In genomic region chr14:68420354-68420753, GRCh38 we compare ENCODE assay signal across 29 cellular contexts.
"Had no signal": no experiment of that assay in that cellular context is flagged by ENCODE, and none has a peak within 500 bp of the region (broad histone marks: within the 10 kb centered on the region; RNA-seq: fewer than 3 reads in every experiment).

No MANE protein-coding gene starts in this region.

- H3K27ac ChIP-seq: left lung, lower lobe of right lung, neural progenitor cell, neutrophil, right atrium auricular region, right lobe of liver, testis, tibial artery, upper lobe of right lung had no signal

- H3K4me1 ChIP-seq: lower lobe of right lung, right atrium auricular region, right lobe of liver had no signal

- H3K4me3 Mint-ChIP-seq: naive thymus-derived CD8-positive, alpha-beta T cell; nephron progenitor cell; neural progenitor cell; stimulated activated memory B cell treated with anti-CD40 and anti-IgM and Interleukin-4, amounts not matched to agents 10 μg/mL and 1 μg/mL and 100 μg/mL, for 72 hours; stimulated activated naive CD8-positive, alpha-beta T cell treated with anti-CD3 and anti-CD28 coated beads, Interleukin-15, amount 100 ng/mL, for 72 hours had no signal

- DNase-seq: hippocampal formation; kidney; left colon; left lung; lower lobe of right lung; mammary epithelial cell; mesenchymal stem cell; midbrain; naive thymus-derived CD8-positive, alpha-beta T cell; nephron progenitor cell; occipital lobe; right lobe of liver; stimulated activated CD4-positive, alpha-beta T cell treated with anti-CD3 and anti-CD28 coated beads, Interleukin-1b, Interleukin-23, amount 100 ng/mL, for 48 hours; stimulated activated CD4-positive, alpha-beta T cell treated with anti-CD3 and anti-CD28 coated beads, Interleukin-2, amount 100 ng/mL, for 48 hours; stimulated activated CD4-positive, alpha-beta T cell treated with anti-CD3 and anti-CD28 coated beads, Interleukin-4, amount 100 ng/mL, for 4 hours; stimulated activated CD8-positive, alpha-beta memory T cell treated with anti-CD3 and anti-CD28 coated beads, Interleukin-4, amount 100 ng/mL, for 48 hours; stimulated activated naive CD4-positive, alpha-beta T cell treated with Interleukin-2 at 50 U/mL for 16 hours; stimulated activated naive CD8-positive, alpha-beta T cell treated with anti-CD3 and anti-CD28 coated beads, Interleukin-15, amount 100 ng/mL, for 72 hours; substantia nigra; testis; tibial artery; trophoblast cell; upper lobe of right lung had no signal

- H3K36me3 ChIP-seq: left lung, lower lobe of right lung, neural progenitor cell, neutrophil, right atrium auricular region, right lobe of liver, tibial artery, upper lobe of right lung had no signal

- H3K9ac ChIP-seq: neural progenitor cell had no signal

- H3K27me3 ChIP-seq: left lung, neural progenitor cell, neutrophil, right atrium auricular region, right lobe of liver, testis, tibial artery, upper lobe of right lung had no signal

- H3K9me3 Mint-ChIP-seq: naive thymus-derived CD8-positive, alpha-beta T cell; stimulated activated memory B cell treated with anti-CD40 and anti-IgM and Interleukin-4, amounts not matched to agents 10 μg/mL and 1 μg/mL and 100 μg/mL, for 72 hours; stimulated activated naive CD8-positive, alpha-beta T cell treated with anti-CD3 and anti-CD28 coated beads, Interleukin-15, amount 100 ng/mL, for 72 hours had no signal

- FAIRE-seq: kidney had no signal

- H3K4me3 ChIP-seq: left lung, lower lobe of right lung, neural progenitor cell, right atrium auricular region, right lobe of liver, smooth muscle cell, testis, tibial artery, upper lobe of right lung had no signal

- ATAC-seq: left colon; left lung; lower lobe of right lung; naive thymus-derived CD8-positive, alpha-beta T cell; right lobe of liver; stimulated activated memory B cell treated with anti-CD40 and anti-IgM and Interleukin-4, amounts not matched to agents 10 μg/mL and 1 μg/mL and 100 μg/mL, for 72 hours; stimulated activated naive CD8-positive, alpha-beta T cell treated with anti-CD3 and anti-CD28 coated beads, Interleukin-15, amount 100 ng/mL, for 72 hours; upper lobe of right lung had no signal

- H3K9me3 ChIP-seq: left lung, lower lobe of right lung, neutrophil, right atrium auricular region, right lobe of liver, testis, tibial artery, upper lobe of right lung had no signal

- H3K4me2 ChIP-seq: smooth muscle cell had no signal

- H2AFZ ChIP-seq: neural progenitor cell had no signal

- H3K27ac Mint-ChIP-seq: nephron progenitor cell; neural progenitor cell; progenitor cell of endocrine pancreas; stimulated activated naive CD8-positive, alpha-beta T cell treated with anti-CD3 and anti-CD28 coated beads, Interleukin-15, amount 100 ng/mL, for 72 hours had no signal

- H3K27me3 Mint-ChIP-seq: naive thymus-derived CD8-positive, alpha-beta T cell; progenitor cell of endocrine pancreas; stimulated activated memory B cell treated with anti-CD40 and anti-IgM and Interleukin-4, amounts not matched to agents 10 μg/mL and 1 μg/mL and 100 μg/mL, for 72 hours; stimulated activated naive CD8-positive, alpha-beta T cell treated with anti-CD3 and anti-CD28 coated beads, Interleukin-15, amount 100 ng/mL, for 72 hours had no signal
